38 cellular contexts compared by ENCODE assay signal in genomic region chr1:47969478-47969877, GRCh38. TPM values are rescaled to one million over a fixed set of nuclear protein-coding genes. Genes with fewer than 3 reads are reported as not detected.
"Had no signal": no experiment of that assay in that cellular context is flagged by ENCODE, and none has a peak within 500 bp of the region (broad histone marks: within the 10 kb centered on the region; RNA-seq: fewer than 3 reads in every experiment).

No MANE protein-coding gene starts in this region.

- H3K4me3 Mint-ChIP-seq: activated B cell treated with CpG ODN at 0.5 μM for 24 hours; activated CD4-positive, alpha-beta memory T cell treated with anti-CD3 and anti-CD28 coated beads, Interleukin-2, amount 10 ng/mL, durations not matched to agents 7 days and 5 days; activated CD4-positive, alpha-beta T cell treated with anti-CD3 and anti-CD28 coated beads for 36 hours; activated CD4-positive, alpha-beta T cell treated with anti-CD3 and anti-CD28 coated beads, Interleukin-2, amount 10 ng/mL, durations not matched to agents 7 days and 5 days; activated CD8-positive, alpha-beta memory T cell treated with anti-CD3 and anti-CD28 coated beads, Interleukin-2, amount 10 ng/mL, durations not matched to agents 7 days and 5 days; activated CD8-positive, alpha-beta T cell treated with anti-CD3 and anti-CD28 coated beads, Interleukin-2, amount 10 ng/mL, durations not matched to agents 7 days and 5 days; activated naive CD4-positive, alpha-beta T cell treated with anti-CD3 and anti-CD28 coated beads, Interleukin-2, amount 10 ng/mL, durations not matched to agents 7 days and 5 days; activated naive CD4-positive, alpha-beta T cell treated with anti-CD3 and anti-CD28 coated beads, Interleukin-2, amount 50 U/mL, for 24 hours; activated naive CD8-positive, alpha-beta T cell; activated naive CD8-positive, alpha-beta T cell treated with anti-CD3 and anti-CD28 coated beads, Interleukin-2, amount 10 ng/mL, durations not matched to agents 7 days and 5 days; activated naive CD8-positive, alpha-beta T cell treated with anti-CD3 and anti-CD28 coated beads, Interleukin-2, amount 50 U/mL, for 24 hours; activated T-cell treated with anti-CD3 and anti-CD28 coated beads, Interleukin-2, amount 50 U/mL, for 24 hours; brain; central memory CD8-positive, alpha-beta T cell; T-helper 1 cell treated with Interleukin-12 subunit alpha and Interleukin-12 subunit beta and Interleukin-4 antibody, amounts not matched to agents 30 μg/mL and 1 μg/mL, for 36 hours; T-helper 2 cell treated with Interferon-gamma antibody and Interleukin-4, amounts not matched to agents 5 μg/mL and 100 μg/mL, for 36 hours had no signal

- H3K27me3 Mint-ChIP-seq: activated CD4-positive, alpha-beta memory T cell treated with anti-CD3 and anti-CD28 coated beads, Interleukin-2, amount 10 ng/mL, durations not matched to agents 7 days and 5 days; activated CD4-positive, alpha-beta T cell treated with anti-CD3 and anti-CD28 coated beads, Interleukin-2, amount 10 ng/mL, durations not matched to agents 7 days and 5 days; activated naive CD4-positive, alpha-beta T cell treated with anti-CD3 and anti-CD28 coated beads, Interleukin-2, amount 10 ng/mL, durations not matched to agents 7 days and 5 days had no signal

- H3K4me1 Mint-ChIP-seq: activated B cell treated with CpG ODN at 0.5 μM for 24 hours; activated CD4-positive, alpha-beta memory T cell treated with anti-CD3 and anti-CD28 coated beads, Interleukin-2, amount 10 ng/mL, durations not matched to agents 7 days and 5 days; activated CD4-positive, alpha-beta T cell treated with anti-CD3 and anti-CD28 coated beads for 36 hours; activated CD4-positive, alpha-beta T cell treated with anti-CD3 and anti-CD28 coated beads, Interleukin-2, amount 10 ng/mL, durations not matched to agents 7 days and 5 days; activated CD8-positive, alpha-beta memory T cell treated with anti-CD3 and anti-CD28 coated beads, Interleukin-2, amount 10 ng/mL, durations not matched to agents 7 days and 5 days; activated naive CD4-positive, alpha-beta T cell treated with anti-CD3 and anti-CD28 coated beads, Interleukin-2, amount 10 ng/mL, durations not matched to agents 7 days and 5 days; activated naive CD4-positive, alpha-beta T cell treated with anti-CD3 and anti-CD28 coated beads, Interleukin-2, amount 50 U/mL, for 24 hours; activated naive CD8-positive, alpha-beta T cell treated with anti-CD3 and anti-CD28 coated beads, Interleukin-2, amount 10 ng/mL, durations not matched to agents 7 days and 5 days; activated naive CD8-positive, alpha-beta T cell treated with anti-CD3 and anti-CD28 coated beads, Interleukin-2, amount 50 U/mL, for 24 hours; central memory CD8-positive, alpha-beta T cell had no signal

- H3K36me3 ChIP-seq: ascending aorta, cardiac muscle cell had no signal

- ATAC-seq: activated CD4-positive, alpha-beta T cell treated with anti-CD3 and anti-CD28 coated beads for 36 hours; activated CD8-positive, alpha-beta memory T cell treated with anti-CD3 and anti-CD28 coated beads, Interleukin-2, amount 10 ng/mL, durations not matched to agents 7 days and 5 days; activated CD8-positive, alpha-beta T cell treated with anti-CD3 and anti-CD28 coated beads, Interleukin-2, amount 10 ng/mL, durations not matched to agents 7 days and 5 days; activated naive CD8-positive, alpha-beta T cell treated with anti-CD3 and anti-CD28 coated beads, Interleukin-2, amount 50 U/mL, for 24 hours had no signal

- H3K27me3 ChIP-seq: ascending aorta, cardiac muscle cell had no signal

- H3K4me3 ChIP-seq: ascending aorta, cardiac muscle cell had no signal

- H3K27ac ChIP-seq: ascending aorta, cardiac muscle cell, VCaP had no signal

- DNase-seq: activated B cell treated with CpG ODN at 0.5 μM for 24 hours; activated CD4-positive, alpha-beta memory T cell treated with anti-CD3 and anti-CD28 coated beads, Interleukin-2, amount 10 ng/mL, durations not matched to agents 7 days and 5 days; activated CD4-positive, alpha-beta T cell treated with anti-CD3 and anti-CD28 coated beads for 1 hour; activated CD4-positive, alpha-beta T cell treated with anti-CD3 and anti-CD28 coated beads for 36 hours; activated CD4-positive, alpha-beta T cell treated with anti-CD3 and anti-CD28 coated beads for 48 hours; activated CD4-positive, alpha-beta T cell treated with anti-CD3 and anti-CD28 coated beads, Interleukin-2, amount 10 ng/mL, durations not matched to agents 7 days and 5 days; activated CD4-positive, alpha-beta T cell treated with anti-CD3 and anti-CD28 coated beads, Interleukin-2, amount 50 U/mL, for 48 hours; activated CD8-positive, alpha-beta memory T cell treated with anti-CD3 and anti-CD28 coated beads for 24 hours; activated CD8-positive, alpha-beta memory T cell treated with anti-CD3 and anti-CD28 coated beads, Interleukin-2, amount 10 ng/mL, durations not matched to agents 7 days and 5 days; activated CD8-positive, alpha-beta memory T cell treated with anti-CD3 and anti-CD28 coated beads, Interleukin-2, amount 50 U/mL, for 48 hours; activated CD8-positive, alpha-beta T cell treated with anti-CD3 and anti-CD28 coated beads, Interleukin-2, amount 10 ng/mL, durations not matched to agents 7 days and 5 days; activated effector memory CD4-positive, alpha-beta T cell treated with Interleukin-2 at 50 U/mL for 16 hours; activated gamma-delta T cell; activated naive CD4-positive, alpha-beta T cell treated with anti-CD3 and anti-CD28 coated beads, Interleukin-2, amount 10 ng/mL, durations not matched to agents 7 days and 5 days; activated naive CD4-positive, alpha-beta T cell treated with Interleukin-2 at 50 U/mL for 16 hours; activated naive CD8-positive, alpha-beta T cell treated with anti-CD3 and anti-CD28 coated beads, Interleukin-2, amount 10 ng/mL, durations not matched to agents 7 days and 5 days; activated naive CD8-positive, alpha-beta T cell treated with anti-CD3 and anti-CD28 coated beads, Interleukin-2, amount 50 U/mL, for 24 hours; activated T-cell treated with anti-CD3 and anti-CD28 coated beads, Interleukin-2, amount 50 U/mL, for 24 hours; activated T-cell treated with anti-CD3 and anti-CD28 coated beads, Interleukin-2, amount 50 U/mL, for 48 hours; amygdala; anterior cingulate cortex; caudate nucleus; cerebellar nuclear complex; T-helper 1 cell; T-helper 2 cell; T-helper 9 cell had no signal

- H3K9me3 Mint-ChIP-seq: activated B cell treated with CpG ODN at 0.5 μM for 24 hours; activated CD4-positive, alpha-beta memory T cell treated with anti-CD3 and anti-CD28 coated beads, Interleukin-2, amount 10 ng/mL, durations not matched to agents 7 days and 5 days; activated CD4-positive, alpha-beta T cell treated with anti-CD3 and anti-CD28 coated beads, Interleukin-2, amount 10 ng/mL, durations not matched to agents 7 days and 5 days; activated naive CD4-positive, alpha-beta T cell treated with anti-CD3 and anti-CD28 coated beads, Interleukin-2, amount 10 ng/mL, durations not matched to agents 7 days and 5 days; activated naive CD4-positive, alpha-beta T cell treated with anti-CD3 and anti-CD28 coated beads, Interleukin-2, amount 50 U/mL, for 24 hours; activated naive CD8-positive, alpha-beta T cell treated with anti-CD3 and anti-CD28 coated beads, Interleukin-2, amount 10 ng/mL, durations not matched to agents 7 days and 5 days; activated naive CD8-positive, alpha-beta T cell treated with anti-CD3 and anti-CD28 coated beads, Interleukin-2, amount 50 U/mL, for 24 hours; activated T-cell treated with anti-CD3 and anti-CD28 coated beads, Interleukin-2, amount 50 U/mL, for 24 hours; activated T-helper 2 cell treated with anti-CD3 and anti-CD28 coated beads, Interferon-gamma antibody, Interleukin-2, Interleukin-4, amounts not matched to agents 10 μg/mL and 5 μg/mL and 100 μg/mL, durations not matched to agents 14 hours and 24 hours and 36 hours; brain; central memory CD8-positive, alpha-beta T cell; T-helper 1 cell treated with Interleukin-12 subunit alpha and Interleukin-12 subunit beta and Interleukin-4 antibody, amounts not matched to agents 30 μg/mL and 1 μg/mL, for 36 hours; T-helper 2 cell treated with Interferon-gamma antibody and Interleukin-4, amounts not matched to agents 5 μg/mL and 100 μg/mL, for 36 hours had no signal

- H3K27ac Mint-ChIP-seq: activated B cell treated with CpG ODN at 0.5 μM for 24 hours; activated CD4-positive, alpha-beta memory T cell treated with anti-CD3 and anti-CD28 coated beads, Interleukin-2, amount 10 ng/mL, durations not matched to agents 7 days and 5 days; activated CD4-positive, alpha-beta T cell treated with anti-CD3 and anti-CD28 coated beads for 36 hours; activated CD4-positive, alpha-beta T cell treated with anti-CD3 and anti-CD28 coated beads, Interleukin-2, amount 10 ng/mL, durations not matched to agents 7 days and 5 days; activated CD8-positive, alpha-beta memory T cell treated with anti-CD3 and anti-CD28 coated beads, Interleukin-2, amount 10 ng/mL, durations not matched to agents 7 days and 5 days; activated CD8-positive, alpha-beta T cell treated with anti-CD3 and anti-CD28 coated beads, Interleukin-2, amount 10 ng/mL, durations not matched to agents 7 days and 5 days; activated naive CD4-positive, alpha-beta T cell treated with anti-CD3 and anti-CD28 coated beads, Interleukin-2, amount 10 ng/mL, durations not matched to agents 7 days and 5 days; activated naive CD4-positive, alpha-beta T cell treated with anti-CD3 and anti-CD28 coated beads, Interleukin-2, amount 50 U/mL, for 24 hours; activated naive CD8-positive, alpha-beta T cell; activated naive CD8-positive, alpha-beta T cell treated with anti-CD3 and anti-CD28 coated beads, Interleukin-2, amount 10 ng/mL, durations not matched to agents 7 days and 5 days; activated naive CD8-positive, alpha-beta T cell treated with anti-CD3 and anti-CD28 coated beads, Interleukin-2, amount 50 U/mL, for 24 hours; activated T-cell treated with anti-CD3 and anti-CD28 coated beads, Interleukin-2, amount 50 U/mL, for 24 hours; activated T-helper 2 cell treated with anti-CD3 and anti-CD28 coated beads, Interferon-gamma antibody, Interleukin-2, Interleukin-4, amounts not matched to agents 10 μg/mL and 5 μg/mL and 100 μg/mL, durations not matched to agents 14 hours and 24 hours and 36 hours; brain; T-helper 1 cell treated with Interleukin-12 subunit alpha and Interleukin-12 subunit beta and Interleukin-4 antibody, amounts not matched to agents 30 μg/mL and 1 μg/mL, for 36 hours; T-helper 2 cell treated with Interferon-gamma antibody and Interleukin-4, amounts not matched to agents 5 μg/mL and 100 μg/mL, for 36 hours had no signal

- H3K9me3 ChIP-seq: ascending aorta had no signal

- FAIRE-seq: bronchial epithelial cell, TTC549 had no signal

- H3K36me3 Mint-ChIP-seq: activated CD8-positive, alpha-beta memory T cell treated with anti-CD3 and anti-CD28 coated beads, Interleukin-2, amount 10 ng/mL, durations not matched to agents 7 days and 5 days; activated naive CD4-positive, alpha-beta T cell treated with anti-CD3 and anti-CD28 coated beads, Interleukin-2, amount 10 ng/mL, durations not matched to agents 7 days and 5 days; activated naive CD4-positive, alpha-beta T cell treated with anti-CD3 and anti-CD28 coated beads, Interleukin-2, amount 50 U/mL, for 24 hours; activated naive CD8-positive, alpha-beta T cell; activated naive CD8-positive, alpha-beta T cell treated with anti-CD3 and anti-CD28 coated beads, Interleukin-2, amount 10 ng/mL, durations not matched to agents 7 days and 5 days; brain had no signal

RNA-seq across cellular contexts. Expression of gene TRABD2B, which starts 27.7 kb away (rescaled TPM):
- total RNA-seq: activated B cell treated with CpG ODN at 0.5 μM for 24 hours; activated CD4-positive, alpha-beta memory T cell treated with anti-CD3 and anti-CD28 coated beads, Interleukin-2, amount 10 ng/mL, durations not matched to agents 7 days and 5 days; activated CD4-positive, alpha-beta T cell treated with anti-CD3 and anti-CD28 coated beads for 36 hours; activated CD4-positive, alpha-beta T cell treated with anti-CD3 and anti-CD28 coated beads, Interleukin-2, amount 10 ng/mL, durations not matched to agents 7 days and 5 days; activated CD8-positive, alpha-beta memory T cell treated with anti-CD3 and anti-CD28 coated beads, Interleukin-2, amount 10 ng/mL, durations not matched to agents 7 days and 5 days; activated CD8-positive, alpha-beta T cell treated with anti-CD3 and anti-CD28 coated beads, Interleukin-2, amount 10 ng/mL, durations not matched to agents 7 days and 5 days; activated naive CD8-positive, alpha-beta T cell treated with anti-CD3 and anti-CD28 coated beads, Interleukin-2, amount 10 ng/mL, durations not matched to agents 7 days and 5 days; activated T-helper 2 cell treated with anti-CD3 and anti-CD28 coated beads, Interferon-gamma antibody, Interleukin-2, Interleukin-4, amounts not matched to agents 10 μg/mL and 5 μg/mL and 100 μg/mL, durations not matched to agents 14 hours and 24 hours and 36 hours had no signal
